In genomic region chr19:45470147-45471081, GRCh38 we compare ENCODE assay signal across 1 cellular context.
A peak's percentile ranks its signal among the peaks of the same experiment; 100 is the strongest.
TF ChIP-seq lines count a peak whose summit lies in the region.

No MANE protein-coding gene starts in this region.

TF ChIP-seq in H1, 55 proteins besides CTCF, POLR2A, EP300 and RAD21:
- TF ChIP-seq RBBP5 (IDR thresholded peaks at IDR 0.05; ENCODE audit: borderline replicate concordance, low read depth, low read length) (no peak), POLR2AphosphoS5 (IDR thresholded peaks at IDR 0.05; ENCODE audit: low read depth, low read length) (0 out of 2 replicates have a peak, but pooled peaks have one; percentile 21)
